17 cellular contexts compared by ENCODE assay signal in the genomic region with DNA sequence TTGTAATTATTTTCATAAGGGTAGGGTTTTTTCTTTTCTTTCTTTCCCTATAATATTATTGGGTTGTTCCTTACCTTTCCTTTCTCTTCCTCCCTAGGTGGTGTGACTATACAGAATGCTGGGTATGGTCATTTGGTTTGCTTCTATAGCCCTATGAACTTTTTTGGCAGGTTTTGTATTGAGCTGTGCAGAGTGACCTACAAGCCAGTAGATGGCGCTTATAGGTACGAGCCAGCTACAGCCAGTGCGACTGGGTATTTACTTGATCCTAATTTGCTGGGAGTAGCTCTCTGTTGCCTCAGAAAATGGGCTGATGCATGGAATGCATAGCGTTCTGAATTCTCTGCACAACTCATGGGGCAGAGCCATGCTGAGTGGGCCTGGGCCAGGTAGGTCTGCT.
DNase-seq lines count a peak whose midpoint lies in the region; ATAC-seq and TF ChIP-seq lines count a peak whose summit lies in the region.
"Had no signal": no experiment of that assay in that cellular context is flagged by ENCODE, and none has a peak within 500 bp of the region (broad histone marks: within the 10 kb centered on the region; RNA-seq: fewer than 3 reads in every experiment).

No MANE protein-coding gene starts in this region.

- peaks cover 3% of the 10 kb centered on the region for H3K36me3 Mint-ChIP-seq in endothelial cell (ENCODE audit: low read depth, unreplicated experiment)
- H3K36me3 Mint-ChIP-seq: activated naive CD4-positive, alpha-beta T cell treated with anti-CD3 and anti-CD28 coated beads, Interleukin-2, amount 50 U/mL, for 24 hours had no signal

- peak; percentile 10 for DNase-seq in NCI-H1694 treated with DMSO at 0.1 percent for 48 hours (lab: John Stamatoyannopoulos, UW)
- no peak for DNase-seq in NCI-H1694 (lab: John Stamatoyannopoulos, UW)
- DNase-seq in astrocyte of the spinal cord (ENCODE audit: low read depth, low spot score), result no peak
- DNase-seq in osteoblast (ENCODE audit: insufficient read length, low spot score, missing footprints), result no peak
- no peak for DNase-seq in coronary artery (ENCODE audit: low spot score)
- no peak for DNase-seq in lower lobe of right lung
- DNase-seq in endothelial cell (ENCODE audit: low spot score), result no peak
- DNase-seq: effector memory CD4-positive, alpha-beta T cell; NCI-H187; NCI-H524 treated with DMSO at 0.1 percent for 48 hours; nephron progenitor cell had no signal

- H3K4me3 Mint-ChIP-seq in endothelial cell (ENCODE audit: unreplicated experiment), result no peak overlapping the region
- H3K4me3 Mint-ChIP-seq: activated naive CD4-positive, alpha-beta T cell treated with anti-CD3 and anti-CD28 coated beads, Interleukin-2, amount 50 U/mL, for 24 hours; IgD-negative memory B cell; nephron progenitor cell; T-helper 1 cell treated with Interleukin-12 subunit alpha and Interleukin-12 subunit beta and Interleukin-4 antibody, amounts not matched to agents 30 μg/mL and 1 μg/mL, for 36 hours had no signal

- H2AFZ ChIP-seq in Loucy (ENCODE audit: low read length), result no peak overlapping the region
- no peak overlapping the region for H2AFZ ChIP-seq in osteoblast (ENCODE audit: low read length)

- H3K4me2 ChIP-seq in Loucy (ENCODE audit: low read depth, low read length, poor library complexity, severe bottlenecking) (no peak overlapping the region), osteoblast (ENCODE audit: insufficient read depth, low read length) (no peak overlapping the region)
- H3K4me2 ChIP-seq: A549 had no signal

- peaks cover 2% of the 10 kb centered on the region for H3K27me3 Mint-ChIP-seq in endothelial cell (ENCODE audit: unreplicated experiment)
- H3K27me3 Mint-ChIP-seq: activated naive CD4-positive, alpha-beta T cell treated with anti-CD3 and anti-CD28 coated beads, Interleukin-2, amount 50 U/mL, for 24 hours; IgD-negative memory B cell had no signal

- H3F3A ChIP-seq in Loucy (ENCODE audit: low read depth), result no peaks in the 10 kb centered on the region

- in situ Hi-C loops in astrocyte of the spinal cord (cut with HindIII; ENCODE audit: low sequenced_read_pairs), result no loop called here

- H3K4me1 Mint-ChIP-seq in endothelial cell (ENCODE audit: unreplicated experiment), result no peaks in the 10 kb centered on the region
- H3K4me1 Mint-ChIP-seq: activated naive CD4-positive, alpha-beta T cell treated with anti-CD3 and anti-CD28 coated beads, Interleukin-2, amount 50 U/mL, for 24 hours; IgD-negative memory B cell; nephron progenitor cell had no signal

- no peak overlapping the region for H3K4me3 ChIP-seq in Loucy (ENCODE audit: low read length, poor library complexity, severe bottlenecking)
- no peak overlapping the region for H3K4me3 ChIP-seq in astrocyte of the spinal cord (ENCODE audit: low read depth, low read length)
- no peak overlapping the region for H3K4me3 ChIP-seq in osteoblast (ENCODE audit: insufficient read depth, low read length)
- no peak overlapping the region for H3K4me3 ChIP-seq in coronary artery
- H3K4me3 ChIP-seq in lower lobe of right lung, result no peak overlapping the region
- H3K4me3 ChIP-seq: A549, HAP-1 had no signal

- no peaks in the 10 kb centered on the region for H3K9me3 Mint-ChIP-seq in endothelial cell (ENCODE audit: unreplicated experiment)
- H3K9me3 Mint-ChIP-seq: activated naive CD4-positive, alpha-beta T cell treated with anti-CD3 and anti-CD28 coated beads, Interleukin-2, amount 50 U/mL, for 24 hours; T-helper 1 cell treated with Interleukin-12 subunit alpha and Interleukin-12 subunit beta and Interleukin-4 antibody, amounts not matched to agents 30 μg/mL and 1 μg/mL, for 36 hours had no signal

- H3K4me1 ChIP-seq in Loucy (ENCODE audit: insufficient read depth, low read length, poor library complexity, severe bottlenecking), result no peaks in the 10 kb centered on the region
- no peaks in the 10 kb centered on the region for H3K4me1 ChIP-seq in osteoblast (ENCODE audit: insufficient read depth, low read length)
- no peaks in the 10 kb centered on the region for H3K4me1 ChIP-seq in lower lobe of right lung
- H3K4me1 ChIP-seq: A549, HAP-1 had no signal

- intact Hi-C loops in lower lobe of right lung (cut with DNase I), result no loop called here

- H3K9me3 ChIP-seq in Loucy (ENCODE audit: insufficient read depth, low read depth, low read length), result no peaks in the 10 kb centered on the region
- peaks cover 4% of the 10 kb centered on the region for H3K9me3 ChIP-seq in osteoblast (ENCODE audit: low read depth, low read length)
- H3K9me3 ChIP-seq in lower lobe of right lung, result no peaks in the 10 kb centered on the region
- H3K9me3 ChIP-seq: A549, HAP-1 had no signal

- H3K9me2 ChIP-seq in Loucy (replicated peaks; ENCODE audit: low read depth, low read length), result no peaks in the 10 kb centered on the region

- ATAC-seq in lower lobe of right lung, result no peak
- ATAC-seq: A549 had no signal

- TF ChIP-seq CTCF in Loucy (conservative IDR thresholded peaks at IDR 0.05; ENCODE audit: low read length), result peak; percentile 38
- TF ChIP-seq CTCF in astrocyte of the spinal cord (IDR thresholded peaks at IDR 0.05; ENCODE audit: low read depth, low read length), result peak; percentile 4
- TF ChIP-seq CTCF in osteoblast (IDR thresholded peaks at IDR 0.05; ENCODE audit: extremely low read depth, low read depth, low read length), result peak; percentile 15
- TF ChIP-seq CTCF in coronary artery (IDR thresholded peaks at IDR 0.05), result no peak
- no peak for TF ChIP-seq CTCF in lower lobe of right lung (IDR thresholded peaks at IDR 0.05)
- no peak for TF ChIP-seq CTCF in endothelial cell (IDR thresholded peaks at IDR 0.05; ENCODE audit: unreplicated experiment)

- H3K36me3 ChIP-seq in Loucy (ENCODE audit: insufficient read depth, low read length) (no peaks in the 10 kb centered on the region), osteoblast (ENCODE audit: insufficient read depth, low read length) (no peaks in the 10 kb centered on the region), lower lobe of right lung (no peaks in the 10 kb centered on the region)
- H3K36me3 ChIP-seq: HAP-1 had no signal

- H3K9ac ChIP-seq in Loucy (ENCODE audit: low read depth, low read length, poor library complexity, severe bottlenecking), result no peak overlapping the region

- H4K20me1 ChIP-seq in Loucy (ENCODE audit: insufficient read depth, low read length, poor library complexity, severe bottlenecking), result no peaks in the 10 kb centered on the region
- no peaks in the 10 kb centered on the region for H4K20me1 ChIP-seq in osteoblast (ENCODE audit: insufficient read depth, low read length)

- no peaks in the 10 kb centered on the region for H3K27me3 ChIP-seq in Loucy (ENCODE audit: insufficient read depth, low read length, poor library complexity, severe bottlenecking)
- no peaks in the 10 kb centered on the region for H3K27me3 ChIP-seq in osteoblast (ENCODE audit: insufficient read depth, low read length)
- no peaks in the 10 kb centered on the region for H3K27me3 ChIP-seq in lower lobe of right lung (ENCODE audit: low read depth)

- H3K27ac ChIP-seq in osteoblast (ENCODE audit: low read depth, low read length), result no peak overlapping the region
- H3K27ac ChIP-seq in coronary artery, result no peak overlapping the region
- no peak overlapping the region for H3K27ac ChIP-seq in lower lobe of right lung
- H3K27ac ChIP-seq: A549 had no signal

- no peak overlapping the region for H3K27ac Mint-ChIP-seq in endothelial cell (ENCODE audit: unreplicated experiment)
- H3K27ac Mint-ChIP-seq: activated naive CD4-positive, alpha-beta T cell treated with anti-CD3 and anti-CD28 coated beads, Interleukin-2, amount 50 U/mL, for 24 hours; IgD-negative memory B cell; nephron progenitor cell; T-helper 1 cell treated with Interleukin-12 subunit alpha and Interleukin-12 subunit beta and Interleukin-4 antibody, amounts not matched to agents 30 μg/mL and 1 μg/mL, for 36 hours had no signal

- no peaks in the 10 kb centered on the region for H3K79me2 ChIP-seq in Loucy (ENCODE audit: insufficient read depth, low read length)
- H3K79me2 ChIP-seq in osteoblast (ENCODE audit: insufficient read depth, low read length), result no peaks in the 10 kb centered on the region

Comparison
In these comparisons a context has a peak if more than half of its experiments do, and no peak if none do; other contexts are left out.
1. CTCF ChIP-seq: peak in Loucy (single experiment), astrocyte of the spinal cord (single experiment) and osteoblast (single experiment); none in coronary artery (single experiment), lower lobe of right lung (single experiment) and endothelial cell (single experiment).